In the genomic region with DNA sequence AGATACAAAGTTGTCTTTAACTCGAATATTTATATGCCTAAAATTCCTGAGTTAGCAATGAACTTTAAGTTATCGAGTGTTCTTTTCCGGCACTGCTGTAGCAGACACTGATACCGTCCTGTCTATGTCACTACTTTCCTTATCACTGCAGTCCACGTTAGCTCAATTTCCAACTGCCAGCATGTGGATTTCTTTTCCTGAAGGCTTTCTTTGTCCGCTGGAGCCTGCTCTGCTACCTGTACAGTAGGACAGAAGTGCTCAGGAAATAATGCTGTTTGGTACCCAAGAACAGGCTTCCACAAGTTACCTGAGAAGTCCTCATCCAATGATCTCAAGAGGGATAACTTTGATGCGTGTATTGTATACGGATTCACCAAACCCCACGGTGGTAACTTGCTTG, we compare ENCODE assay signal across 1 cellular context.
TF ChIP-seq lines count a peak whose summit lies in the region.

No MANE protein-coding gene starts in this region.

TF ChIP-seq in K562, 482 proteins besides CTCF, POLR2A, EP300 and RAD21 (continued from another document):
- TF ChIP-seq CUX1 (CRISPR knock-in tag; IDR thresholded peaks at IDR 0.05) (no peak), ZNF644 (tag; IDR thresholded peaks at IDR 0.05; ENCODE audit: low read depth) (no peak), ZNF217 (CRISPR knock-in tag; IDR thresholded peaks at IDR 0.05) (no peak), TEAD1 (CRISPR knock-in tag; IDR thresholded peaks at IDR 0.05) (0 out of 4 replicates have a peak, but pooled peaks of 1 of the 2 experiments have one; percentile 36), PCBP1 (IDR thresholded peaks at IDR 0.05; ENCODE audit: low read depth, low read length, poor library complexity, severe bottlenecking) (no peak), CBFA2T2 (conservative IDR thresholded peaks at IDR 0.05) (peak; percentile 88), CGGBP1 (CRISPR knock-in tag; IDR thresholded peaks at IDR 0.05) (no peak), MTF1 (CRISPR knock-in tag; IDR thresholded peaks at IDR 0.05; ENCODE audit: borderline replicate concordance) (no peak), NCOA1 (IDR thresholded peaks at IDR 0.05; ENCODE audit: low read depth) (peak; percentile 56; the same call in 1 of the 2 replicates), MEF2A (IDR thresholded peaks at IDR 0.05; ENCODE audit: control insufficient read depth, low read depth, low read length) (0 out of 2 replicates have a peak, but pooled peaks have one; percentile 51)
